In genomic region chr7:45573199-45573598, GRCh38 we compare ENCODE assay signal across 15 cellular contexts. TPM values are rescaled to one million over a fixed set of nuclear protein-coding genes. Genes with fewer than 3 reads are reported as not detected.
A peak's percentile ranks its signal among the peaks of the same experiment; 100 is the strongest.
DNase-seq lines count a peak whose midpoint lies in the region; ATAC-seq and TF ChIP-seq lines count a peak whose summit lies in the region.
"Had no signal": no experiment of that assay in that cellular context is flagged by ENCODE, and none has a peak within 500 bp of the region (broad histone marks: within the 10 kb centered on the region; RNA-seq: fewer than 3 reads in every experiment).

No MANE protein-coding gene starts in this region.

- no peaks in the 10 kb centered on the region for H3K9me3 Mint-ChIP-seq in activated T-cell treated with anti-CD3 and anti-CD28 coated beads, Interleukin-2, amount 50 U/mL, for 72 hours
- H3K9me3 Mint-ChIP-seq in endodermal cell: no peaks in the 10 kb centered on the region
- no peaks in the 10 kb centered on the region for H3K9me3 Mint-ChIP-seq in neural crest cell

- H3K27ac Mint-ChIP-seq in activated T-cell treated with anti-CD3 and anti-CD28 coated beads, Interleukin-2, amount 50 U/mL, for 72 hours: no peak overlapping the region
- H3K27ac Mint-ChIP-seq in endodermal cell (no peak overlapping the region), neural crest cell (ENCODE audit: unreplicated experiment) (no peak overlapping the region)

- 69 to 71% methylated on average over 9 to 11 of the region's 11 CpGs for whole genome bisulfite sequencing in endodermal cell (ENCODE audit: insufficient coverage in 1 of 2, insufficient read length in 1 of 2), 2 experiments

- H3K27ac ChIP-seq in HUES6 (ENCODE audit: low read depth, low read length) (no peak overlapping the region), endodermal cell (ENCODE audit: low read depth, low read length) (no peak overlapping the region)
- H3K27ac ChIP-seq: psoas muscle, suprapubic skin had no signal

- H3K27me3 ChIP-seq in HUES6 (ENCODE audit: control insufficient read depth, insufficient read depth, low read length) (peaks cover 68% of the 10 kb centered on the region), endodermal cell (ENCODE audit: control insufficient read depth, insufficient read depth, low read length, poor library complexity, severe bottlenecking) (peaks cover 68% of the 10 kb centered on the region)

- no peaks in the 10 kb centered on the region for H3K36me3 ChIP-seq in HUES6 (ENCODE audit: control insufficient read depth, insufficient read depth, low read length)
- no peaks in the 10 kb centered on the region for H3K36me3 ChIP-seq in endodermal cell (ENCODE audit: control insufficient read depth, insufficient read depth, low read length)
- H3K36me3 ChIP-seq: suprapubic skin had no signal

- peak overlapping the region; percentile 68 to 75 for H3K4me3 Mint-ChIP-seq in activated T-cell treated with anti-CD3 and anti-CD28 coated beads, Interleukin-2, amount 50 U/mL, for 72 hours
- H3K4me3 Mint-ChIP-seq in endodermal cell: peak overlapping the region; percentile 70
- peak overlapping the region; percentile 89 for H3K4me3 Mint-ChIP-seq in neural crest cell

- peaks cover 51% of the 10 kb centered on the region for H3K27me3 Mint-ChIP-seq in activated T-cell treated with anti-CD3 and anti-CD28 coated beads, Interleukin-2, amount 50 U/mL, for 72 hours (ENCODE audit: low read depth)
- H3K27me3 Mint-ChIP-seq in endodermal cell (ENCODE audit: insufficient read depth) (peaks cover 68% of the 10 kb centered on the region), neural crest cell (ENCODE audit: low read depth) (peaks cover 65% of the 10 kb centered on the region)

- no peak for ATAC-seq in activated T-cell treated with anti-CD3 and anti-CD28 coated beads, Interleukin-2, amount 50 U/mL, for 72 hours (replicated peaks in 1 of 2)
- ATAC-seq: Panc1, psoas muscle had no signal

- H3K9me3 ChIP-seq in HUES6 (ENCODE audit: control insufficient read depth, insufficient read depth, low read depth, low read length): peaks cover 4% of the 10 kb centered on the region; the same call in 1 of the 2 replicates
- H3K9me3 ChIP-seq in endodermal cell (ENCODE audit: control insufficient read depth, low read length): no peaks in the 10 kb centered on the region
- H3K9me3 ChIP-seq: psoas muscle, suprapubic skin had no signal

- DNase-seq in activated T-cell treated with anti-CD3 and anti-CD28 coated beads, Interleukin-2, amount 50 U/mL, for 72 hours: no peak
- DNase-seq in activated T-cell treated with anti-CD3 and anti-CD28 coated beads, Interleukin-2, amount 50 U/mL, for 48 hours: no peak
- DNase-seq in endodermal cell (peak; percentile 46), neural crest cell (ENCODE audit: low read depth, low spot score) (no peak), NOMO-1 (lab: John Stamatoyannopoulos, UW; ENCODE audit: unreplicated experiment in 2 of 2) (no peak), activated gamma-delta T cell (lab: John Stamatoyannopoulos, UW) (no peak)
- no peak for DNase-seq in stimulated activated CD4-positive, alpha-beta T cell treated with anti-CD3 and anti-CD28 coated beads, Interleukin-12 subunit alpha, Interleukin-12 subunit beta, amount 100 ng/mL, for 4 hours
- DNase-seq: central memory CD4-positive, alpha-beta T cell; foreskin fibroblast; Karpas-422; NCI-H524 treated with DMSO at 0.1 percent for 48 hours; psoas muscle had no signal

- H3K4me1 ChIP-seq in HUES6 (ENCODE audit: control insufficient read depth, insufficient read depth, low read length): peaks cover 28% of the 10 kb centered on the region
- H3K4me1 ChIP-seq in endodermal cell (ENCODE audit: control insufficient read depth, insufficient read depth, low read length): peaks cover 4% of the 10 kb centered on the region

- TF ChIP-seq CTCF in endodermal cell (conservative IDR thresholded peaks at IDR 0.05) (no peak), neural crest cell (conservative IDR thresholded peaks at IDR 0.05) (no peak)

- H3K4me3 ChIP-seq in HUES6 (ENCODE audit: low read depth, low read length) (peak overlapping the region; percentile 70), endodermal cell (ENCODE audit: low read length) (no peak overlapping the region)

- H3K4me1 Mint-ChIP-seq in activated T-cell treated with anti-CD3 and anti-CD28 coated beads, Interleukin-2, amount 50 U/mL, for 72 hours (ENCODE audit: low read depth): no peaks in the 10 kb centered on the region
- H3K4me1 Mint-ChIP-seq in endodermal cell: peaks cover 10% of the 10 kb centered on the region
- H3K4me1 Mint-ChIP-seq in neural crest cell: peaks cover 7% of the 10 kb centered on the region

- peaks cover 0 to 6% of the 10 kb centered on the region in 2 donors for H3K36me3 Mint-ChIP-seq in activated T-cell treated with anti-CD3 and anti-CD28 coated beads, Interleukin-2, amount 50 U/mL, for 72 hours (ENCODE audit: insufficient read depth in 2 of 2)
- H3K36me3 Mint-ChIP-seq in endodermal cell (ENCODE audit: low read depth): no peaks in the 10 kb centered on the region
- H3K36me3 Mint-ChIP-seq in neural crest cell (ENCODE audit: low read depth): no peaks in the 10 kb centered on the region

- no peak overlapping the region for H3K9ac ChIP-seq in HUES6 (ENCODE audit: low read length)
- H3K9ac ChIP-seq in endodermal cell (ENCODE audit: extremely low read depth, low read length, poor library complexity, severe bottlenecking): no peak overlapping the region

RNA-seq across cellular contexts. Expression of gene ADCY1, which starts 1.0 kb away (rescaled TPM):
- 10 to 100 TPM; 52.3 to 58.9 TPM for total RNA-seq in activated T-cell treated with anti-CD3 and anti-CD28 coated beads, Interleukin-2, amount 50 U/mL, for 72 hours
- total RNA-seq in endodermal cell: 10 to 100 TPM; 15.3 to 18.5 TPM
- polyA plus RNA-seq in endodermal cell (2013, experiment 1 of 2): 5.0 TPM
- 5.6 TPM for polyA plus RNA-seq in endodermal cell (2013, experiment 2 of 2)
- 13.7 and 14.2 TPM in 2 replicates for total RNA-seq in neural crest cell
